Comparison of ENCODE assay signal across 1 cellular context in the genomic region with DNA sequence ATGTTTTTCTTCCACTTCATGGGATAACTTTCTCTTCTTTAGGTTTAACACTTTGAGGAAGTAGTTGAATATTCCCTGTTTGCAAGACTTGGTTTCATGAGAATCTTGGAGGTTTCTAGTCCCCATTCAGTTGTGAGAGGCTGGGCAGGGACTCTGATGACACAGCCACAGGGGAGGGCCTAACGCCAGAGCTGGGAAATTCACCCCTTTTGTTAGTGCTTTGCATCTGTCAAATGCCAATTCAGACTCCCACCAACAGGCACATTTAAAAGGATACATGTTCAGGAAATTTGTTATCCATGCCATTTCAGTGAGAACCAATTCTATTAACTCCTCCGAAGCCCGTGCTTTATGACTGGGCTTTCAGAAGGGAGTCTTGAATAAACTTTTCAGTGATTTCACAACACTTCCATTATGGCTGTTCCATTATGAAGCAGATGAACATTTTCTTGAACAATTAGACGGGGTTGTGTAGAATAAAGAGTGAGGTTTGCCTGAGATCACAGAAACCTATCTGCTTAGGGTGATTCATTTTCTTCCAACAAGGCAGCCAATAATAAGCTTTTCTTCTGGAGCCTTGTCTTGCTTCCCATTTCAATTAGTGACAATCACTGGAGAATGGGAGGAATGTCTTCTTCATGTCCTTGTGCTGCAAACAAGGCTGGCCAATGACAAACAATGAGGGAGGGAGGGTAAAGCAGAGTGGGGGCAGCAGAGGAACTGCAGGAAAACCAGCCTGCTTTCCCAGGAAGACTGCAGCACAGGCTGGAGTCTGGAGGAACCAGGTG.
TF ChIP-seq lines count a peak whose summit lies in the region.

No MANE protein-coding gene starts in this region.

TF ChIP-seq in GM23338, 12 proteins besides CTCF, POLR2A, EP300 and RAD21 (continued from another document):
- TF ChIP-seq, protein P1, sequence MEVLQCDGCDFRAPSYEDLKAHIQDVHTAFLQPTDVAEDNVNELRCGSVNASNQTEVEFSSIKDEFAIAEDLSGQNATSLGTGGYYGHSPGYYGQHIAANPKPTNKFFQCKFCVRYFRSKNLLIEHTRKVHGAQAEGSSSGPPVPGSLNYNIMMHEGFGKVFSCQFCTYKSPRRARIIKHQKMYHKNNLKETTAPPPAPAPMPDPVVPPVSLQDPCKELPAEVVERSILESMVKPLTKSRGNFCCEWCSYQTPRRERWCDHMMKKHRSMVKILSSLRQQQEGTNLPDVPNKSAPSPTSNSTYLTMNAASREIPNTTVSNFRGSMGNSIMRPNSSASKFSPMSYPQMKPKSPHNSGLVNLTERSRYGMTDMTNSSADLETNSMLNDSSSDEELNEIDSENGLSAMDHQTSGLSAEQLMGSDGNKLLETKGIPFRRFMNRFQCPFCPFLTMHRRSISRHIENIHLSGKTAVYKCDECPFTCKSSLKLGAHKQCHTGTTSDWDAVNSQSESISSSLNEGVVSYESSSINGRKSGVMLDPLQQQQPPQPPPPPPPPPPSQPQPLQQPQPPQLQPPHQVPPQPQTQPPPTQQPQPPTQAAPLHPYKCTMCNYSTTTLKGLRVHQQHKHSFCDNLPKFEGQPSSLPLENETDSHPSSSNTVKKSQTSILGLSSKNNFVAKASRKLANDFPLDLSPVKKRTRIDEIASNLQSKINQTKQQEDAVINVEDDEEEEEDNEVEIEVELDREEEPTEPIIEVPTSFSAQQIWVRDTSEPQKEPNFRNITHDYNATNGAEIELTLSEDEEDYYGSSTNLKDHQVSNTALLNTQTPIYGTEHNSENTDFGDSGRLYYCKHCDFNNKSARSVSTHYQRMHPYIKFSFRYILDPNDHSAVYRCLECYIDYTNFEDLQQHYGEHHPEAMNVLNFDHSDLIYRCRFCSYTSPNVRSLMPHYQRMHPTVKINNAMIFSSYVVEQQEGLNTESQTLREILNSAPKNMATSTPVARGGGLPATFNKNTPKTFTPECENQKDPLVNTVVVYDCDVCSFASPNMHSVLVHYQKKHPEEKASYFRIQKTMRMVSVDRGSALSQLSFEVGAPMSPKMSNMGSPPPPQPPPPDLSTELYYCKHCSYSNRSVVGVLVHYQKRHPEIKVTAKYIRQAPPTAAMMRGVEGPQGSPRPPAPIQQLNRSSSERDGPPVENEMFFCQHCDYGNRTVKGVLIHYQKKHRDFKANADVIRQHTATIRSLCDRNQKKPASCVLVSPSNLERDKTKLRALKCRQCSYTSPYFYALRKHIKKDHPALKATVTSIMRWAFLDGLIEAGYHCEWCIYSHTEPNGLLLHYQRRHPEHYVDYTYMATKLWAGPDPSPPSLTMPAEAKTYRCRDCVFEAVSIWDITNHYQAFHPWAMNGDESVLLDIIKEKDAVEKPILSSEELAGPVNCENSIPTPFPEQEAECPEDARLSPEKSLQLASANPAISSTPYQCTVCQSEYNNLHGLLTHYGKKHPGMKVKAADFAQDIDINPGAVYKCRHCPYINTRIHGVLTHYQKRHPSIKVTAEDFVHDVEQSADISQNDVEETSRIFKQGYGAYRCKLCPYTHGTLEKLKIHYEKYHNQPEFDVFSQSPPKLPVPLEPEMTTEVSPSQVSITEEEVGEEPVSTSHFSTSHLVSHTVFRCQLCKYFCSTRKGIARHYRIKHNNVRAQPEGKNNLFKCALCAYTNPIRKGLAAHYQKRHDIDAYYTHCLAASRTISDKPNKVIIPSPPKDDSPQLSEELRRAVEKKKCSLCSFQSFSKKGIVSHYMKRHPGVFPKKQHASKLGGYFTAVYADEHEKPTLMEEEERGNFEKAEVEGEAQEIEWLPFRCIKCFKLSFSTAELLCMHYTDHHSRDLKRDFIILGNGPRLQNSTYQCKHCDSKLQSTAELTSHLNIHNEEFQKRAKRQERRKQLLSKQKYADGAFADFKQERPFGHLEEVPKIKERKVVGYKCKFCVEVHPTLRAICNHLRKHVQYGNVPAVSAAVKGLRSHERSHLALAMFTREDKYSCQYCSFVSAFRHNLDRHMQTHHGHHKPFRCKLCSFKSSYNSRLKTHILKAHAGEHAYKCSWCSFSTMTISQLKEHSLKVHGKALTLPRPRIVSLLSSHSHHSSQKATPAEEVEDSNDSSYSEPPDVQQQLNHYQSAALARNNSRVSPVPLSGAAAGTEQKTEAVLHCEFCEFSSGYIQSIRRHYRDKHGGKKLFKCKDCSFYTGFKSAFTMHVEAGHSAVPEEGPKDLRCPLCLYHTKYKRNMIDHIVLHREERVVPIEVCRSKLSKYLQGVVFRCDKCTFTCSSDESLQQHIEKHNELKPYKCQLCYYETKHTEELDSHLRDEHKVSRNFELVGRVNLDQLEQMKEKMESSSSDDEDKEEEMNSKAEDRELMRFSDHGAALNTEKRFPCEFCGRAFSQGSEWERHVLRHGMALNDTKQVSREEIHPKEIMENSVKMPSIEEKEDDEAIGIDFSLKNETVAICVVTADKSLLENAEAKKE (CRISPR knock-in tag; IDR thresholded peaks at IDR 0.05): peak; percentile 84
